ENCODE assay signal across 24 cellular contexts in the genomic region with DNA sequence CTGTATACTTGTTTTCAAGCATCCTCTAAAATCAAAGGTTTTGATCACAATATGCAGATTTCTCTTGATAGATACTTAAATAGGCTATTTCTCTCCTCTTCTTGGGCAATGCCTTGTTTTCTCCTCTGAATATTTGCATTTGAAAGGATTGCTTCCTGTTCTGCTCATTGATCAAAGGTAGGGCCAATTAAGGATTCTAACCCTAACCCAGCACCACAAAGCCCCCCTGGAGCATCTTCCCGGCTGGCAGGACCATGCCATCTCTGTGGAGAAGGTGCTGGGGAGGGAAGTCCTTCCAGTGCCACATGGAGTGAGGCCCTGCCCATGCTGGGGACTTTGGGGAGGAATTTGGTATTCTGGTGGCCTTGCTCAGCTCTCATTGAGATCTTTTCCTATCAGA.
"Had no signal": no experiment of that assay in that cellular context is flagged by ENCODE, and none has a peak within 500 bp of the region (broad histone marks: within the 10 kb centered on the region; RNA-seq: fewer than 3 reads in every experiment).

No MANE protein-coding gene starts in this region.

- H3K9me3 ChIP-seq: MG63 had no signal

- H3K27me3 ChIP-seq: brain microvascular endothelial cell, cardiac muscle cell, MG63 had no signal

- H3K27ac ChIP-seq: brain microvascular endothelial cell, cardiac muscle cell, KMS-11, PC-9 had no signal

- H2AFZ ChIP-seq: PC-9 had no signal

- ATAC-seq: activated T-cell treated with anti-CD3 and anti-CD28 coated beads, Interleukin-2, amount 50 U/mL, for 4 hours; T-helper 17 cell had no signal

- H3K4me2 ChIP-seq: KMS-11, PC-9 had no signal

- DNase-seq: activated CD4-positive, alpha-beta memory T cell treated with anti-CD3 and anti-CD28 coated beads for 36 hours; activated CD4-positive, alpha-beta T cell treated with anti-CD3 and anti-CD28 coated beads, Interleukin-2, amount 10 ng/mL, durations not matched to agents 7 days and 5 days; activated CD4-positive, CD25-positive, alpha-beta regulatory T cell; activated CD8-positive, alpha-beta memory T cell treated with anti-CD3 and anti-CD28 coated beads for 24 hours; activated effector memory CD4-positive, alpha-beta T cell treated with anti-CD3 and anti-CD28 coated beads, Interleukin-2, amount 50 U/mL, for 16 hours; activated naive CD4-positive, alpha-beta T cell treated with anti-CD3 and anti-CD28 coated beads for 36 hours; activated naive CD8-positive, alpha-beta T cell treated with anti-CD3 and anti-CD28 coated beads for 36 hours; activated T-cell treated with anti-CD3 and anti-CD28 coated beads, Interleukin-2, amount 50 U/mL, for 4 hours; brain microvascular endothelial cell; MG63; MV-4-11; NCI-H1092 treated with DMSO at 0.1 percent for 48 hours; NCI-H1417 treated with DMSO at 0.1 percent for 48 hours; NCI-H1694 treated with DMSO at 0.1 percent for 48 hours; NCI-H2029 treated with DMSO at 0.1 percent for 48 hours; NCI-H345; NCI-H510A; NCI-H526 treated with DMSO at 0.1 percent for 48 hours; PC-9; SIG-M5; T-helper 17 cell; T-helper 9 cell had no signal

- H3K4me3 Mint-ChIP-seq: activated CD4-positive, alpha-beta memory T cell treated with anti-CD3 and anti-CD28 coated beads for 36 hours; activated CD4-positive, alpha-beta T cell treated with anti-CD3 and anti-CD28 coated beads, Interleukin-2, amount 10 ng/mL, durations not matched to agents 7 days and 5 days; activated naive CD4-positive, alpha-beta T cell treated with anti-CD3 and anti-CD28 coated beads for 36 hours; activated naive CD8-positive, alpha-beta T cell treated with anti-CD3 and anti-CD28 coated beads for 36 hours; activated T-cell treated with anti-CD3 and anti-CD28 coated beads, Interleukin-2, amount 50 U/mL, for 4 hours; T-helper 17 cell had no signal

- H3K4me1 Mint-ChIP-seq: activated CD4-positive, alpha-beta T cell treated with anti-CD3 and anti-CD28 coated beads, Interleukin-2, amount 10 ng/mL, durations not matched to agents 7 days and 5 days; activated naive CD8-positive, alpha-beta T cell treated with anti-CD3 and anti-CD28 coated beads for 36 hours; T-helper 17 cell had no signal

- H3K4me3 ChIP-seq: cardiac muscle cell, MG63, PC-9 had no signal

- H3K27ac Mint-ChIP-seq: activated CD4-positive, alpha-beta memory T cell treated with anti-CD3 and anti-CD28 coated beads for 36 hours; activated CD4-positive, alpha-beta T cell treated with anti-CD3 and anti-CD28 coated beads, Interleukin-2, amount 10 ng/mL, durations not matched to agents 7 days and 5 days; activated naive CD4-positive, alpha-beta T cell treated with anti-CD3 and anti-CD28 coated beads for 36 hours; activated naive CD8-positive, alpha-beta T cell treated with anti-CD3 and anti-CD28 coated beads for 36 hours; T-helper 17 cell had no signal

- H3K36me3 Mint-ChIP-seq: activated naive CD8-positive, alpha-beta T cell treated with anti-CD3 and anti-CD28 coated beads for 36 hours had no signal

- H3K27me3 Mint-ChIP-seq: activated CD4-positive, alpha-beta memory T cell treated with anti-CD3 and anti-CD28 coated beads for 36 hours; activated CD4-positive, alpha-beta T cell treated with anti-CD3 and anti-CD28 coated beads, Interleukin-2, amount 10 ng/mL, durations not matched to agents 7 days and 5 days; activated naive CD8-positive, alpha-beta T cell treated with anti-CD3 and anti-CD28 coated beads for 36 hours; T-helper 17 cell had no signal

- H3K9me3 Mint-ChIP-seq: activated CD4-positive, alpha-beta memory T cell treated with anti-CD3 and anti-CD28 coated beads for 36 hours; activated CD4-positive, alpha-beta T cell treated with anti-CD3 and anti-CD28 coated beads, Interleukin-2, amount 10 ng/mL, durations not matched to agents 7 days and 5 days; activated naive CD4-positive, alpha-beta T cell treated with anti-CD3 and anti-CD28 coated beads for 36 hours; activated naive CD8-positive, alpha-beta T cell treated with anti-CD3 and anti-CD28 coated beads for 36 hours; activated T-cell treated with anti-CD3 and anti-CD28 coated beads, Interleukin-2, amount 50 U/mL, for 4 hours had no signal

- H3K9ac ChIP-seq: KMS-11 had no signal
